22 cellular contexts compared by ENCODE assay signal in genomic region chr7:7479275-7479674, GRCh38. TPM values are rescaled to one million over a fixed set of nuclear protein-coding genes. Genes with fewer than 3 reads are reported as not detected.
"Had no signal": no experiment of that assay in that cellular context is flagged by ENCODE, and none has a peak within 500 bp of the region (broad histone marks: within the 10 kb centered on the region; RNA-seq: fewer than 3 reads in every experiment).

No MANE protein-coding gene starts in this region.

- ATAC-seq: HepG2, SK-N-SH treated with all-trans-retinoic acid at 6 μM for 48 hours had no signal

- H3K4me3 ChIP-seq: MG63, SJCRH30 had no signal

- H3K27me3 ChIP-seq: MG63, SJCRH30 had no signal

- H3K9me3 ChIP-seq: SJCRH30 had no signal

- H3K4me1 ChIP-seq: SJCRH30 had no signal

- H3K36me3 ChIP-seq: MG63, SJCRH30 had no signal

- DNase-seq: IMR-90, Karpas-422, KG1, MG63, NCI-H1092, NCI-H1105 treated with DMSO at 0.1 percent for 48 hours, NCI-H1417 treated with DMSO at 0.1 percent for 48 hours, NCI-H146, NCI-H1694 treated with DMSO at 0.1 percent for 48 hours, NCI-H1930, NCI-H2081, NCI-H2107, NCI-H2227 treated with DMSO at 0.1 percent for 48 hours, NCI-H524, NCI-H526 treated with DMSO at 0.1 percent for 48 hours, NCI-H748 treated with DMSO at 0.1 percent for 48 hours, RPMI8226, SHP77 treated with DMSO at 0.1 percent for 48 hours, SJCRH30 had no signal

- H3K27ac ChIP-seq: SJCRH30 had no signal

RNA-seq across cellular contexts. Expression of gene COL28A1, which starts 56.4 kb away (rescaled TPM):
- total RNA-seq: HT1080 had no signal
